ENCODE assay signal across 1 cellular context in genomic region chr16:2206780-2207433, GRCh38.
TF ChIP-seq lines count a peak whose summit lies in the region.

No MANE protein-coding gene starts in this region.

TF ChIP-seq in GM12878, 131 proteins besides CTCF, POLR2A, EP300 and RAD21:
- TF ChIP-seq ZBTB4 (CRISPR knock-in tag; IDR thresholded peaks at IDR 0.05) (no peak), NFIC (IDR thresholded peaks at IDR 0.05; ENCODE audit: low read depth, low read length) (no peak), PRDM15 (CRISPR knock-in tag; IDR thresholded peaks at IDR 0.05) (no peak), HSF1 (IDR thresholded peaks at IDR 0.05; ENCODE audit: low read depth, low read length) (no peak), PBX3 (IDR thresholded peaks at IDR 0.05; ENCODE audit: insufficient replicate concordance, low read depth, low read length) (no peak), CBX5 (IDR thresholded peaks at IDR 0.05; ENCODE audit: low read depth) (no peak), MTA3 (IDR thresholded peaks at IDR 0.05; ENCODE audit: borderline replicate concordance, low read length) (no peak), SREBF2 (IDR thresholded peaks at IDR 0.05; ENCODE audit: low read length) (no peak), IRF4 (IDR thresholded peaks at IDR 0.05; ENCODE audit: low read depth, low read length) (no peak), RAD51 (IDR thresholded peaks at IDR 0.05) (no peak)
